In the genomic region with DNA sequence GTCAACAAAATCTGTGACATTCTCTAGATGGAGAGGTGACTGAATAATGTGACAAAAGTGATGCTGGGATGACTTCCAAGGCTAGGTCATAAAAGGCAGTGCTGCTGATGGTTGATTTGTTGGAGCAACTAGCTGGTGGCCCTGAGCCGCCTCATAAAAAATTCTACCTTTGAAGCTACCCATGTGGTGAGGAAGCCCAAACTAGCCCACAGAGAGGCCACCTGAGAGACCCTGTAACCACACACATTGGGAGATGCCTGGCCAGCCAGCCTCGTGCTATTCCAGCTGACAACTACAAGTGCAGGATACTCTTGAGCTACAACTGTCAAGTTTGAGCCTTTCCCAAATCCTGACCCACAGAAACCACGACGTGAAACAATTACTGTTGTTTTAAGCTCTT, we compare ENCODE assay signal across 23 cellular contexts. TPM values are rescaled to one million over a fixed set of nuclear protein-coding genes. Genes with fewer than 3 reads are reported as not detected.
DNase-seq lines count a peak whose midpoint lies in the region; ATAC-seq and TF ChIP-seq lines count a peak whose summit lies in the region.
"Had no signal": no experiment of that assay in that cellular context is flagged by ENCODE, and none has a peak within 500 bp of the region (broad histone marks: within the 10 kb centered on the region; RNA-seq: fewer than 3 reads in every experiment).

No MANE protein-coding gene starts in this region.

- POLR2A ChIA-PET in activated CD4-positive, alpha-beta T cell treated with anti-CD3 and anti-CD28 coated beads, Interleukin-2, amount 10 ng/mL, durations not matched to agents 7 days and 5 days (lab: Charles Lee): interaction anchor here (0.6 kb wide), 1 partner anchor 176 kb away, joined by 8 read pairs; no protein-coding TSS in a partner anchor

- peaks cover 77% of the 10 kb centered on the region for H3K36me3 Mint-ChIP-seq in activated CD4-positive, alpha-beta T cell treated with anti-CD3 and anti-CD28 coated beads, Interleukin-2, amount 10 ng/mL, durations not matched to agents 7 days and 5 days (ENCODE audit: low read depth)
- H3K36me3 Mint-ChIP-seq in natural killer cell: no peaks in the 10 kb centered on the region
- H3K36me3 Mint-ChIP-seq in natural killer cell treated with Interleukin-12 subunit alpha and Interleukin-12 subunit beta and Interleukin-15 and Interleukin-18, amount 100 ng/mL, for 72 hours: peaks cover 26% of the 10 kb centered on the region

- H3K9me3 ChIP-seq in subcutaneous abdominal adipose tissue (ENCODE audit: control insufficient read depth in 5 of 5, low read length in 5 of 5): no peaks in the 10 kb centered on the region
- H3K9me3 ChIP-seq: BLaER1 treated with 17β-estradiol and CSF1 and Interleukin-3, amounts not matched to agents 10 nM and 100 nM; thyroid gland had no signal

- no peak for ATAC-seq in natural killer cell
- ATAC-seq in natural killer cell treated with Interleukin-12 subunit alpha and Interleukin-12 subunit beta and Interleukin-15 and Interleukin-18, amount 100 ng/mL, for 72 hours: no peak
- ATAC-seq in left colon: peak; percentile 7
- no peak for ATAC-seq in GM21576 (IDR thresholded peaks at IDR 0.05; ENCODE audit: unreplicated experiment)
- ATAC-seq: GM23338 had no signal

- no peaks in the 10 kb centered on the region for H3K27me3 ChIP-seq in subcutaneous abdominal adipose tissue (ENCODE audit: control insufficient read depth in 5 of 5, insufficient read depth in 4 of 5, low read length in 5 of 5)
- H3K27me3 ChIP-seq: BLaER1 treated with 17β-estradiol and CSF1 and Interleukin-3, amounts not matched to agents 10 nM and 100 nM; thyroid gland had no signal

- H3K9ac ChIP-seq in subcutaneous abdominal adipose tissue (ENCODE audit: low read length in 5 of 5): peak overlapping the region in 2 of 5 donors; percentile 10 to 18
- H3K9ac ChIP-seq: BLaER1 treated with 17β-estradiol and CSF1 and Interleukin-3, amounts not matched to agents 10 nM and 100 nM had no signal

- peak overlapping the region; percentile 13 for H3K27ac Mint-ChIP-seq in activated CD4-positive, alpha-beta T cell treated with anti-CD3 and anti-CD28 coated beads, Interleukin-2, amount 10 ng/mL, durations not matched to agents 7 days and 5 days
- peak overlapping the region; percentile 30 to 62 for H3K27ac Mint-ChIP-seq in natural killer cell
- no peak overlapping the region for H3K27ac Mint-ChIP-seq in natural killer cell treated with Interleukin-12 subunit alpha and Interleukin-12 subunit beta and Interleukin-15 and Interleukin-18, amount 100 ng/mL, for 72 hours
- H3K27ac Mint-ChIP-seq: GM23338 had no signal

- H3K9me3 Mint-ChIP-seq in activated CD4-positive, alpha-beta T cell treated with anti-CD3 and anti-CD28 coated beads, Interleukin-2, amount 10 ng/mL, durations not matched to agents 7 days and 5 days: no peaks in the 10 kb centered on the region
- H3K9me3 Mint-ChIP-seq in natural killer cell: no peaks in the 10 kb centered on the region
- H3K9me3 Mint-ChIP-seq in natural killer cell treated with Interleukin-12 subunit alpha and Interleukin-12 subunit beta and Interleukin-15 and Interleukin-18, amount 100 ng/mL, for 72 hours: no peaks in the 10 kb centered on the region
- H3K9me3 Mint-ChIP-seq: brain, GM23338, IgD-negative memory B cell had no signal

- H3K27me3 Mint-ChIP-seq in activated CD4-positive, alpha-beta T cell treated with anti-CD3 and anti-CD28 coated beads, Interleukin-2, amount 10 ng/mL, durations not matched to agents 7 days and 5 days: no peaks in the 10 kb centered on the region
- H3K27me3 Mint-ChIP-seq in natural killer cell (ENCODE audit: low read depth in 2 of 2): no peaks in the 10 kb centered on the region
- H3K27me3 Mint-ChIP-seq in natural killer cell treated with Interleukin-12 subunit alpha and Interleukin-12 subunit beta and Interleukin-15 and Interleukin-18, amount 100 ng/mL, for 72 hours: no peaks in the 10 kb centered on the region
- H3K27me3 Mint-ChIP-seq: brain, IgD-negative memory B cell had no signal

- peaks cover 3 to 78% (median 64%) of the 10 kb centered on the region in 5 donors for H3K4me1 ChIP-seq in subcutaneous abdominal adipose tissue (ENCODE audit: control insufficient read depth in 5 of 5, insufficient read depth in 5 of 5, low read length in 5 of 5)

- no peak overlapping the region for H3K4me3 Mint-ChIP-seq in activated CD4-positive, alpha-beta T cell treated with anti-CD3 and anti-CD28 coated beads, Interleukin-2, amount 10 ng/mL, durations not matched to agents 7 days and 5 days
- H3K4me3 Mint-ChIP-seq in natural killer cell: no peak overlapping the region
- H3K4me3 Mint-ChIP-seq in natural killer cell treated with Interleukin-12 subunit alpha and Interleukin-12 subunit beta and Interleukin-15 and Interleukin-18, amount 100 ng/mL, for 72 hours: no peak overlapping the region
- H3K4me3 Mint-ChIP-seq: brain, GM23338, IgD-negative memory B cell had no signal

- peaks cover 8 to 71% (median 55%) of the 10 kb centered on the region in 5 donors for H3K36me3 ChIP-seq in subcutaneous abdominal adipose tissue (ENCODE audit: control insufficient read depth in 5 of 5, insufficient read depth in 5 of 5, low read length in 5 of 5)

- intact Hi-C loops in natural killer cell (cut with micrococcal nuclease) (no loop called here), left colon (cut with DNase I, micrococcal nuclease) (no loop called here)

- no peak overlapping the region for H3K4me3 ChIP-seq in subcutaneous abdominal adipose tissue (ENCODE audit: low read depth in 1 of 5, low read length in 5 of 5)
- H3K4me3 ChIP-seq: BLaER1 treated with 17β-estradiol and CSF1 and Interleukin-3, amounts not matched to agents 10 nM and 100 nM; GM23338; thyroid gland had no signal

- peaks cover 62% of the 10 kb centered on the region for H3K4me1 Mint-ChIP-seq in activated CD4-positive, alpha-beta T cell treated with anti-CD3 and anti-CD28 coated beads, Interleukin-2, amount 10 ng/mL, durations not matched to agents 7 days and 5 days
- peaks cover 52 to 61% of the 10 kb centered on the region in 2 donors for H3K4me1 Mint-ChIP-seq in natural killer cell
- peaks cover 50 to 54% of the 10 kb centered on the region in 2 donors for H3K4me1 Mint-ChIP-seq in natural killer cell treated with Interleukin-12 subunit alpha and Interleukin-12 subunit beta and Interleukin-15 and Interleukin-18, amount 100 ng/mL, for 72 hours (ENCODE audit: low read depth in 2 of 2)
- H3K4me1 Mint-ChIP-seq: GM23338 had no signal

- CTCF ChIA-PET in activated CD4-positive, alpha-beta T cell treated with anti-CD3 and anti-CD28 coated beads, Interleukin-2, amount 10 ng/mL, durations not matched to agents 7 days and 5 days (lab: Charles Lee): interaction anchor here (0.6 to 1.5 kb wide), 6 partner anchors 9 to 251 kb away, joined by 3 to 4 read pairs (median 3); no protein-coding TSS in a partner anchor

- TF ChIP-seq CTCF in natural killer cell (IDR thresholded peaks at IDR 0.05): no peak

- peak overlapping the region; percentile 69 for H3K27ac ChIP-seq in subcutaneous abdominal adipose tissue (ENCODE audit: low read depth, low read length)
- H3K27ac ChIP-seq: BLaER1 treated with 17β-estradiol and CSF1 and Interleukin-3, amounts not matched to agents 10 nM and 100 nM; thyroid gland had no signal

- no peak for DNase-seq in activated CD4-positive, alpha-beta T cell treated with anti-CD3 and anti-CD28 coated beads, Interleukin-2, amount 10 ng/mL, durations not matched to agents 7 days and 5 days
- DNase-seq in activated CD4-positive, alpha-beta T cell treated with anti-CD3 and anti-CD28 coated beads for 4 hours: no peak
- DNase-seq in natural killer cell (no peak), left colon (no peak), middle frontal gyrus (ENCODE audit: extremely low spot score, low spot score) (no peak)
- no peak for DNase-seq in natural killer cell treated with Interleukin-12 subunit alpha and Interleukin-12 subunit beta and Interleukin-15 and Interleukin-18, amount 100 ng/mL, for 72 hours (ENCODE audit: low spot score)
- DNase-seq: activated CD4-positive, alpha-beta T cell treated with anti-CD3 and anti-CD28 coated beads for 1 hour; cortex of kidney; NCI-H1436; NCI-H524; nucleus accumbens; retina; RPMI8226; stimulated activated CD4-positive, alpha-beta T cell treated with anti-CD3 and anti-CD28 coated beads, Interleukin-15, amount 100 ng/mL, for 24 hours; thyroid gland had no signal

RNA-seq across cellular contexts. Expression of gene CLTA, which starts 22.7 kb away (rescaled TPM):
- total RNA-seq in activated CD4-positive, alpha-beta T cell treated with anti-CD3 and anti-CD28 coated beads, Interleukin-2, amount 10 ng/mL, durations not matched to agents 7 days and 5 days: 100 to 1,000 TPM; 156 to 158 TPM
- total RNA-seq in natural killer cell (10 to 100 TPM; 49.4 to 62.0 (median 52.6) TPM), left colon (100 to 1,000 TPM; 200 to 205 TPM)
- 100 to 1,000 TPM; 133 to 178 TPM for total RNA-seq in natural killer cell treated with Interleukin-12 subunit alpha and Interleukin-12 subunit beta and Interleukin-15 and Interleukin-18, amount 100 ng/mL, for 72 hours

RNA-seq across cellular contexts. Expression of gene CCIN, which starts 44.2 kb away (rescaled TPM):
- total RNA-seq in activated CD4-positive, alpha-beta T cell treated with anti-CD3 and anti-CD28 coated beads, Interleukin-2, amount 10 ng/mL, durations not matched to agents 7 days and 5 days: under 1 TPM in 1 of 2 experiments, not detected in 1; 0.17 TPM
- total RNA-seq in natural killer cell: 1 to 10 TPM; 2.0 to 2.8 (median 2.0) TPM
- total RNA-seq in natural killer cell treated with Interleukin-12 subunit alpha and Interleukin-12 subunit beta and Interleukin-15 and Interleukin-18, amount 100 ng/mL, for 72 hours: under 1 TPM in 1 of 2 donors, not detected in 1; 0.19 TPM
- under 1 TPM in 1 of 2 donors, not detected in 1; 0.25 TPM for total RNA-seq in left colon
- total RNA-seq: liver, MCF 10A had no signal

RNA-seq across cellular contexts. Expression of gene GNE, which starts 44.9 kb away (rescaled TPM):
- total RNA-seq in activated CD4-positive, alpha-beta T cell treated with anti-CD3 and anti-CD28 coated beads, Interleukin-2, amount 10 ng/mL, durations not matched to agents 7 days and 5 days: 10 to 100 TPM; 14.8 to 15.8 TPM
- total RNA-seq in natural killer cell (10 to 100 TPM; 10.6 to 12.4 (median 11.3) TPM), left colon (100 to 1,000 TPM in 1 of 2 donors, 10 to 100 TPM in 1; 94.0 to 196 TPM)
- 10 to 100 TPM; 22.9 to 23.3 TPM for total RNA-seq in natural killer cell treated with Interleukin-12 subunit alpha and Interleukin-12 subunit beta and Interleukin-15 and Interleukin-18, amount 100 ng/mL, for 72 hours

Comparison
In these comparisons a context has a peak if more than half of its experiments do, and no peak if none do; other contexts are left out.
1. H3K27ac Mint-ChIP-seq: peak in activated CD4-positive, alpha-beta T cell treated with anti-CD3 and anti-CD28 coated beads, Interleukin-2, amount 10 ng/mL, durations not matched to agents 7 days and 5 days (single experiment) and natural killer cell (2 of 2); none in natural killer cell treated with Interleukin-12 subunit alpha and Interleukin-12 subunit beta and Interleukin-15 and Interleukin-18, amount 100 ng/mL, for 72 hours (0 of 2).